20 cellular contexts compared by ENCODE assay signal in the genomic region with DNA sequence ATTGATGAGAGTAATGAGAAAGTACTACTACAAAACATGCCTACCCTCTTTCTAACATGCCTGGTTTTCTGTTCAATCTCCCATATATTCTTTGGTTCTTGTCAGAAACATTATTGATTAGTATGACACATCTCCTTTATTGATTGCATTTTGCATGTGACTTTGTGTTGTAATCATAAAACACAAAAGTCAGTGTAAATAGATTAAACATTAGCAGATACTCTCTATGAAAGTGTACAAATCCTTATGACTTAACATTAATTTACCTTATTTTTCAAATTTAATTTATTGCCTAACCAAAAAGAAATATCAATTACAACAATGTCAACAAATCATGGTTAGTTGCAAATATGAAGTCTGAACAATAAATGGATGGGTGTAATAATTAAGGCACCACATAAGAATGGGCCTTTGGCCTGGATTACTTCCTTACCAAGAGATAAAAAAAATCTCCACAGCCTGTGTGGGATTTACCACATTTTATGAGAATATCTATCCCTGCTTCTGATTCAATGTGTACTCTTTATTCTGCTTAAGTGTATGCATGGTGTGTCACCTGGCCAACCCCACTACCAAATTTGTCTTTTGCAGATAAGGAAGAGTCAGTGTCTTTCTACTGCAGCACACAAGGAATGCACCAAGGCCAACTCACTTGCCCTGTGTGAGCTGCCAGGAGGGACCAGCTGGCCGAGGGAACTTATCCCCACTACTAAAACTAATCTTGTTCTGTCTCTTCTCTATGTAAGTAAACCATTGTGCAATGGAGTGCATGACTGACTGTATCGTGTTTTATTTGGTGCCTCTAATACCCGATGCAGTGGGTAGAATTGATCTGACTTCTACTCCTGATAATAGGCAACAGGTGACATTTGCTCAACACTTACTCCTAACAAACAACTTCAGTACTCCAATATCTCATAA.
DNase-seq lines count a peak whose midpoint lies in the region; ATAC-seq, FAIRE-seq and TF ChIP-seq lines count a peak whose summit lies in the region.
"Had no signal": no experiment of that assay in that cellular context is flagged by ENCODE, and none has a peak within 500 bp of the region (broad histone marks: within the 10 kb centered on the region; RNA-seq: fewer than 3 reads in every experiment).

No MANE protein-coding gene starts in this region.

- no peaks in the 10 kb centered on the region for H3F3A ChIP-seq in PC-3 (ENCODE audit: low read length, unreplicated experiment)

- no peak overlapping the region for H3K27ac ChIP-seq in PC-3 (ENCODE audit: low read length)

- ATAC-seq in PC-3 (peak; percentile 61), GM21737 (IDR thresholded peaks at IDR 0.05; ENCODE audit: unreplicated experiment) (no peak)
- ATAC-seq: GM12878 had no signal

- no peak overlapping the region for H3K4me2 ChIP-seq in PC-3 (ENCODE audit: low read length)

- DNase-seq in NCI-H82 (lab: John Stamatoyannopoulos, UW) (peak; percentile 32), NCI-H82 treated with DMSO at 0.1 percent for 48 hours (lab: John Stamatoyannopoulos, UW; ENCODE audit: unreplicated experiment) (no peak), H54 (ENCODE audit: insufficient read length, low spot score) (no peak), PC-3 (peak; percentile 52), urothelium cell line (ENCODE audit: low spot score) (no peak), NCI-H1436 (lab: John Stamatoyannopoulos, UW) (no peak)
- DNase-seq: 8988T; C1 segment of cervical spinal cord; Calu3; CD4-positive, alpha-beta memory T cell; COR-L47; DMS153; DND-41; GOT3; H7; HCEC 1CT had no signal

- no peaks in the 10 kb centered on the region for H3K9me3 ChIP-seq in PC-3 (ENCODE audit: low read length)

- peaks cover 3% of the 10 kb centered on the region; the same call in 1 of the 2 replicates for H3K4me1 ChIP-seq in PC-3 (ENCODE audit: insufficient read depth, low read length)

- H3K9ac ChIP-seq in PC-3 (ENCODE audit: low read length), result no peak overlapping the region

- no peaks in the 10 kb centered on the region for H3K36me3 ChIP-seq in PC-3 (ENCODE audit: low read depth, low read length)

- H4K20me1 ChIP-seq in PC-3 (ENCODE audit: low read length), result no peaks in the 10 kb centered on the region

- no peak overlapping the region for H2AFZ ChIP-seq in PC-3 (ENCODE audit: low read length)

- POLR2A ChIA-PET in PC-3 (lab: Charles Lee; ENCODE audit: unreplicated experiment), result no interaction called here

- intact Hi-C loops in PC-3 (cut with micrococcal nuclease), result no loop called here

- CTCF ChIA-PET in PC-3 (lab: Charles Lee), result no interaction called here

- no peak overlapping the region for H3K4me3 ChIP-seq in PC-3 (ENCODE audit: low read length)
- H3K4me3 ChIP-seq: GM12878 had no signal

- no peak for TF ChIP-seq POLR2A in H54 (IDR thresholded peaks at IDR 0.05; ENCODE audit: low read depth, low read length)

- no peak for TF ChIP-seq CTCF in PC-3 (conservative IDR thresholded peaks at IDR 0.05; ENCODE audit: low read depth, low read length)

- H3K9me2 ChIP-seq in PC-3 (replicated peaks; ENCODE audit: low read length), result no peaks in the 10 kb centered on the region

- FAIRE-seq in H54 (lab: Jason Lieb, UNC), result peak; percentile 33
- FAIRE-seq in urothelium cell line (lab: Jason Lieb, UNC), result peak; percentile 32
- FAIRE-seq: G401.6, GM12878, GM19239 had no signal

- no peaks in the 10 kb centered on the region for H3K79me2 ChIP-seq in PC-3 (ENCODE audit: low read length)

- no TSS peak for BruUV-seq in PC-3 (replicated peaks; lab: Mats Ljungman, UMichigan)

- H3K27me3 ChIP-seq in PC-3 (ENCODE audit: low read length), result no peaks in the 10 kb centered on the region

Comparison
In these comparisons a context has a peak if more than half of its experiments do, and no peak if none do; other contexts are left out.
1. DNase-seq: peak in NCI-H82 (single experiment) and PC-3 (single experiment); none in NCI-H82 treated with DMSO at 0.1 percent for 48 hours (single experiment), H54 (single experiment), urothelium cell line (single experiment) and NCI-H1436 (single experiment).